1 cellular context compared by ENCODE assay signal in the genomic region with DNA sequence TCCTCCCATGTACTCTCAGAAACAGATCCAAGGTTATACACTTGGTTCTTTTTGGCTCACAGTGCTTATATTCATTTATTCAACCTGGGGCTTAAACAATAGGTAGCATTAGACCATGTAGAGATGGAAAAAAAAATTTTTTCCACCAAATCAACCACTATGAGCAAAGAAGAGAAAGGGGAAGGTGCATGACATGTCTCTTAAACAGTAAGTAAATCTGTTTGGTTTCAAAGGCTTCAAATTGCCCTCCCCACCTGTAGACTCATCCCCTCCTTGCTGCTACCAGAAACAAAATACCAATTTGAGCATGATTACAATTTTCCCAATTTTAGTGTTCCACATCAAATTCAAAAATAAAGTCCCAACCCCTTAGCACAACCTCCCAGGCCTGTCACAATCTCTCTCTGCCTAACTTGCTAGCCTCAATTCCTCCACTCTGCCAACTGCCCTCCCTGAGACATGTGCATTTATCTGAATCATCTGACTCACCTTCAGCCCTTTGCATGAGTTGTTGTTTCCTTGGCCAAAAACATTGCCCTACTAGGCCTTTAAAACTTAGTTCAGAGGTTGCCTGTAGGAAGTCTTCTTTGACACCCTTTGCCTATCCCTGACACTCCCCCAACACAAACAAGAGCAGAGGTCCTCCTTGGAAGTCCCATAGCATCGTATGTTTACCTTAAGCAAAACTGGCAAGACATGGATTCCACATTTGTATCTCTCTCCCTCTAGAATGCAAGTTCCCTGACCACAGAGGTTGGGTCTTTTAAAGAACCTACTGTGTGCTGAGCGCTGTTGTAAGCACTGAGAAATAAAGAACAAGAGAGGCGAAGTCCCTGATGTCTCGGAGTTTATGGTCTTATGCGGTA.
TF ChIP-seq lines count a peak whose summit lies in the region.

No MANE protein-coding gene starts in this region.

TF ChIP-seq in GM23338, 12 proteins besides CTCF, POLR2A, EP300 and RAD21 (continued from another document):
- no peak for TF ChIP-seq EZH2phosphoT487 (IDR thresholded peaks at IDR 0.05; ENCODE audit: unreplicated experiment)
- no peak for TF ChIP-seq JUNB (IDR thresholded peaks at IDR 0.05; ENCODE audit: unreplicated experiment)
- TF ChIP-seq ZNF331 (CRISPR knock-in tag; IDR thresholded peaks at IDR 0.05; ENCODE audit: low read depth), result no peak
